1 cellular context compared by ENCODE assay signal in genomic region chr19:5587071-5587455, GRCh38.
TF ChIP-seq lines count a peak whose summit lies in the region.

No MANE protein-coding gene starts in this region.

TF ChIP-seq in GM23338, 12 proteins besides CTCF, POLR2A, EP300 and RAD21 (continued from another document):
- TF ChIP-seq ETS1 (IDR thresholded peaks at IDR 0.05) = no peak
- TF ChIP-seq ZNF462 (CRISPR knock-in tag; IDR thresholded peaks at IDR 0.05) = no peak
- TF ChIP-seq ZNF331 (CRISPR knock-in tag; IDR thresholded peaks at IDR 0.05; ENCODE audit: low read depth) = no peak
- no peak for TF ChIP-seq JUNB (IDR thresholded peaks at IDR 0.05; ENCODE audit: unreplicated experiment)
- no peak for TF ChIP-seq ZNF114 (CRISPR knock-in tag; IDR thresholded peaks at IDR 0.05)
- no peak for TF ChIP-seq NANOG (IDR thresholded peaks at IDR 0.05; ENCODE audit: borderline replicate concordance)
- TF ChIP-seq EZH2phosphoT487 (IDR thresholded peaks at IDR 0.05; ENCODE audit: unreplicated experiment) = no peak
- no peak for TF ChIP-seq POLR2AphosphoS5 (IDR thresholded peaks at IDR 0.05; ENCODE audit: low read depth)
